In genomic region chr16:56625140-56625942, GRCh38 we compare ENCODE assay signal across 1 cellular context.
TF ChIP-seq lines count a peak whose summit lies in the region.

MT1E (plus strand) TSS chr16:56625781; CDS start chr16:56625852, 71 bp downstream.

TF ChIP-seq in HepG2, 621 proteins besides CTCF, POLR2A, EP300 and RAD21 (continued from another document and continues in another):
- TF ChIP-seq IRF1 (CRISPR knock-in tag; IDR thresholded peaks at IDR 0.05; ENCODE audit: low read depth) (no peak), KLF16 (CRISPR knock-in tag; IDR thresholded peaks at IDR 0.05) (peak in 1 of 2 experiments; percentile 47; a peak in 2 of 4 replicates), RARG (CRISPR knock-in tag; IDR thresholded peaks at IDR 0.05; ENCODE audit: low read depth) (no peak), TFDP1 (CRISPR knock-in tag; IDR thresholded peaks at IDR 0.05; ENCODE audit: borderline replicate concordance) (peak; percentile 31; the same call in 1 of the 2 replicates), GATAD2A (CRISPR knock-in tag; IDR thresholded peaks at IDR 0.05) (peak; percentile 21; the same call in 1 of the 2 replicates), MZF1 (CRISPR knock-in tag; IDR thresholded peaks at IDR 0.05; ENCODE audit: borderline replicate concordance) (no peak), LCORL (IDR thresholded peaks at IDR 0.05) (no peak), LCORL (CRISPR knock-in tag; IDR thresholded peaks at IDR 0.05) (no peak), ZBTB7A (CRISPR knock-in tag; IDR thresholded peaks at IDR 0.05) (0 out of 2 replicates have a peak, but pooled peaks have one; percentile 42), ZFP82 (CRISPR knock-in tag; IDR thresholded peaks at IDR 0.05; ENCODE audit: borderline replicate concordance) (no peak), NR2C2 (CRISPR knock-in tag; IDR thresholded peaks at IDR 0.05; ENCODE audit: borderline replicate concordance) (no peak), ZNF256 (CRISPR knock-in tag; conservative IDR thresholded peaks at IDR 0.05) (no peak), MTF1 (CRISPR knock-in tag; IDR thresholded peaks at IDR 0.05) (peak; percentile 99), ZBTB1 (CRISPR knock-in tag; IDR thresholded peaks at IDR 0.05; ENCODE audit: borderline replicate concordance) (no peak), THRA (CRISPR knock-in tag; IDR thresholded peaks at IDR 0.05; ENCODE audit: borderline replicate concordance) (no peak), GMEB1 (CRISPR knock-in tag; IDR thresholded peaks at IDR 0.05; ENCODE audit: borderline replicate concordance) (no peak; the same call in 1 of the 2 replicates), ZNF878 (CRISPR knock-in tag; IDR thresholded peaks at IDR 0.05) (no peak), ZFX (CRISPR knock-in tag; IDR thresholded peaks at IDR 0.05; ENCODE audit: low read depth) (peak; percentile 80), TCF7L2 (IDR thresholded peaks at IDR 0.05; ENCODE audit: low read depth, low read length) (no peak), DBP (CRISPR knock-in tag; IDR thresholded peaks at IDR 0.05; ENCODE audit: not compliant biosample characterization) (no peak), HMGXB4 (CRISPR knock-in tag; IDR thresholded peaks at IDR 0.05; ENCODE audit: borderline replicate concordance in 1 of 2, low read depth in 1 of 2) (peak; percentile 75 to 77; a peak in 2 of 4 replicates), ATF1 (CRISPR knock-in tag; IDR thresholded peaks at IDR 0.05) (no peak), HDAC6 (IDR thresholded peaks at IDR 0.05; ENCODE audit: low read depth, low read length) (no peak), PPARG (CRISPR knock-in tag; conservative IDR thresholded peaks at IDR 0.05) (no peak), ZNF414 (CRISPR knock-in tag; IDR thresholded peaks at IDR 0.05) (no peak), FOXK1 (CRISPR knock-in tag; IDR thresholded peaks at IDR 0.05; ENCODE audit: borderline replicate concordance, low read depth) (0 out of 2 replicates have a peak, but pooled peaks have one; percentile 29), ZXDC (CRISPR knock-in tag; IDR thresholded peaks at IDR 0.05) (peak; percentile 91; the same call in 1 of the 2 replicates), GTF2F1 (IDR thresholded peaks at IDR 0.05; ENCODE audit: low read length) (no peak), RBM39 (IDR thresholded peaks at IDR 0.05; ENCODE audit: low read depth, low read length, poor library complexity, severe bottlenecking) (no peak), CC2D1A (CRISPR knock-in tag; IDR thresholded peaks at IDR 0.05) (no peak), KAT2B (IDR thresholded peaks at IDR 0.05; ENCODE audit: borderline replicate concordance, low read depth, low read length) (no peak), ZBTB21 (CRISPR knock-in tag; IDR thresholded peaks at IDR 0.05) (no peak), ZNF570 (CRISPR knock-in tag; IDR thresholded peaks at IDR 0.05; ENCODE audit: borderline replicate concordance) (no peak), MAZ (IDR thresholded peaks at IDR 0.05; ENCODE audit: borderline replicate concordance, low read depth, low read length) (no peak), MAZ (CRISPR knock-in tag; IDR thresholded peaks at IDR 0.05; ENCODE audit: low read depth) (peak; percentile 66; the same call in 1 of the 2 replicates), UBTF (CRISPR knock-in tag; IDR thresholded peaks at IDR 0.05) (peak; percentile 55; the same call in 1 of the 2 replicates), KDM4B (CRISPR knock-in tag; IDR thresholded peaks at IDR 0.05) (no peak), CREBL2 (CRISPR knock-in tag; IDR thresholded peaks at IDR 0.05; ENCODE audit: borderline replicate concordance) (no peak), ZNF441 (CRISPR knock-in tag; IDR thresholded peaks at IDR 0.05; ENCODE audit: borderline replicate concordance) (0 out of 2 replicates have a peak, but pooled peaks have one; percentile 11), MED8 (CRISPR knock-in tag; IDR thresholded peaks at IDR 0.05; ENCODE audit: insufficient replicate concordance) (no peak), ZNF737 (CRISPR knock-in tag; IDR thresholded peaks at IDR 0.05; ENCODE audit: borderline replicate concordance) (no peak), ELF4 (CRISPR knock-in tag; IDR thresholded peaks at IDR 0.05; ENCODE audit: borderline replicate concordance) (no peak), BORCS8-MEF2B (CRISPR knock-in tag; IDR thresholded peaks at IDR 0.05) (peak; percentile 90), FOXP1 (IDR thresholded peaks at IDR 0.05) (no peak), FOXP1 (CRISPR knock-in tag; IDR thresholded peaks at IDR 0.05) (no peak), ZNF792 (CRISPR knock-in tag; IDR thresholded peaks at IDR 0.05) (peak; percentile 65), LBX2 (CRISPR knock-in tag; IDR thresholded peaks at IDR 0.05; ENCODE audit: borderline replicate concordance) (0 out of 2 replicates have a peak, but pooled peaks have one; percentile 14), NFE2 (CRISPR knock-in tag; IDR thresholded peaks at IDR 0.05) (no peak), HNF4A (CRISPR knock-in tag; IDR thresholded peaks at IDR 0.05) (no peak), SP4 (CRISPR knock-in tag; IDR thresholded peaks at IDR 0.05) (peak; percentile 54; the same call in 1 of the 2 replicates), ZNF446 (CRISPR knock-in tag; IDR thresholded peaks at IDR 0.05) (peak; percentile 73; the same call in 1 of the 2 replicates), ZNF484 (CRISPR knock-in tag; IDR thresholded peaks at IDR 0.05; ENCODE audit: borderline replicate concordance, low read depth) (no peak), ZNF224 (CRISPR knock-in tag; IDR thresholded peaks at IDR 0.05) (no peak), CENPBD1 (CRISPR knock-in tag; IDR thresholded peaks at IDR 0.05; ENCODE audit: borderline replicate concordance, low read depth) (no peak), ZNF451 (CRISPR knock-in tag; IDR thresholded peaks at IDR 0.05) (no peak)
